10 cellular contexts compared by ENCODE assay signal in the genomic region with DNA sequence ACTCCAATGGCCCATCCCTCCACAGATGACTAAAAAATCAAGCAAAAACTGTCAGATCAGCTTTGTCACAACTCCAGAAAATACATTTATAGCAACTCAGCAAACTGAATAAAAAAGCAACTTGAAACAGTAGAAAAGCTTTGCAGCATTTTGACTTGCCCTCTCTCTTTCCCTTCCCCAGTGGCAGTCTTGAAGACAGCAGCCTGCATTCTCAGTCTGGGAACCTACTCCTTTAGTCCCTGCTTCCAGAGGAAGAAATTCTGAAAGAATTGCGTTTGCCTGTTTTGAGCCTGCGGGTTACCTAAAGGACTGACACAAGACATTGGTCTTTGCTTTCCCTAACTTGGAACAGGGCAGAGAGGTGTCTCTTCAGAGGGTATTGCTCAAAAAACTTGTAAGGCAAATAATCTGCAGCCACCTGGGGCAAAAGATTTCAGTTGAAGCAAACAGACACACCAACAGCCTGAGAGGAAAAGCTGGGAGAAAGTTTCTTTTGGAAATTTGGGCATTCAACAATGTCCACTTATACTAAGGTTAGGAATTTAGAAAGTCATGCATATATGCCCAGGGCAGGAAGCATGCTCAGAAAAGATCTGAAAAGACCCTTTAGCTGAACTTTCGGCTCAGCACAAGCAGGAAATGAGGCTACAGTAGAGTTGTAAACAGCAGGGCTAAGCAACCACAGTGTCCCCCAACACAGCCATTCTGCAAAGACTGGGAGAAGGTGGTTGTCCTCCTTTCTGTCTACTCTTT. TPM values are rescaled to one million over a fixed set of nuclear protein-coding genes. Genes with fewer than 3 reads are reported as not detected.
A peak's percentile ranks its signal among the peaks of the same experiment; 100 is the strongest.
DNase-seq lines count a peak whose midpoint lies in the region; ATAC-seq and TF ChIP-seq lines count a peak whose summit lies in the region.
"Had no signal": no experiment of that assay in that cellular context is flagged by ENCODE, and none has a peak within 500 bp of the region (broad histone marks: within the 10 kb centered on the region; RNA-seq: fewer than 3 reads in every experiment).

No MANE protein-coding gene starts in this region.

- peaks cover 11 to 22% (median 18%) of the 10 kb centered on the region in 10 experiments; a peak in 19 of 20 replicates for H3K4me1 ChIP-seq in BLaER1 treated with 17β-estradiol and CSF1 and Interleukin-3, amounts not matched to agents 10 nM and 100 nM
- no peaks in the 10 kb centered on the region for H3K4me1 ChIP-seq in body of pancreas

- H3K36me3 Mint-ChIP-seq in immature natural killer cell, result peaks cover 0 to 8% (median 5%) of the 10 kb centered on the region in 3 donors

- H3K9me3 ChIP-seq in BLaER1 treated with 17β-estradiol and CSF1 and Interleukin-3, amounts not matched to agents 10 nM and 100 nM (replicated peaks in 1 of 11), result peaks cover 13 to 36% (median 27%) of the 10 kb centered on the region in 11 experiments
- H3K9me3 ChIP-seq in SK-N-MC (ENCODE audit: low read depth, low read length) (no peaks in the 10 kb centered on the region), body of pancreas (no peaks in the 10 kb centered on the region)

- DNase-seq in SK-N-MC (ENCODE audit: low read depth, low spot score) (no peak), immature natural killer cell (peak in 1 of 3 donors; percentile 21), NCI-H1092 treated with DMSO at 0.1 percent for 48 hours (lab: John Stamatoyannopoulos, UW) (no peak), NCI-H69 (lab: John Stamatoyannopoulos, UW) (no peak), body of pancreas (no peak)

- H3K4me3 ChIP-seq in BLaER1 treated with 17β-estradiol and CSF1 and Interleukin-3, amounts not matched to agents 10 nM and 100 nM, result 0 out of 20 replicates have a peak overlapping the region, but pooled peaks of 1 of the 10 experiments have one; percentile 3
- H3K4me3 ChIP-seq in SK-N-MC, result no peak overlapping the region
- no peak overlapping the region for H3K4me3 ChIP-seq in body of pancreas
- H3K4me3 ChIP-seq: thoracic aorta had no signal

- intact Hi-C loops in body of pancreas (cut with DNase I), result no loop called here

- H3K27me3 Mint-ChIP-seq in immature natural killer cell (ENCODE audit: low read depth in 3 of 3), result peaks cover 0 to 2% (median 1%) of the 10 kb centered on the region in 3 donors
- H3K27me3 Mint-ChIP-seq: brain had no signal

- peak overlapping the region in 8 of 11 experiments; percentile 24 to 58 (median 46); a peak in 17 of 22 replicates for H3K27ac ChIP-seq in BLaER1 treated with 17β-estradiol and CSF1 and Interleukin-3, amounts not matched to agents 10 nM and 100 nM
- H3K27ac ChIP-seq in SK-N-MC (peak overlapping the region; percentile 62; the same call in 1 of the 2 replicates), body of pancreas (no peak overlapping the region)
- H3K27ac ChIP-seq: thoracic aorta had no signal

- peak overlapping the region; percentile 26 to 79 (median 63) for H3K4me2 ChIP-seq in BLaER1 treated with 17β-estradiol and CSF1 and Interleukin-3, amounts not matched to agents 10 nM and 100 nM

- peaks cover 0 to 72% (median 38%) of the 10 kb centered on the region in 11 experiments; a peak in 14 of 22 replicates for H4K20me1 ChIP-seq in BLaER1 treated with 17β-estradiol and CSF1 and Interleukin-3, amounts not matched to agents 10 nM and 100 nM

- H3K4me1 Mint-ChIP-seq in immature natural killer cell, result peaks cover 19 to 22% of the 10 kb centered on the region in 2 donors

- peak overlapping the region in 9 of 11 experiments; percentile 0 to 53 (median 21); a peak in 13 of 22 replicates for H3K9ac ChIP-seq in BLaER1 treated with 17β-estradiol and CSF1 and Interleukin-3, amounts not matched to agents 10 nM and 100 nM
- H3K9ac ChIP-seq in SK-N-MC (ENCODE audit: insufficient read length), result no peak overlapping the region

- H3K4me3 Mint-ChIP-seq in immature natural killer cell, result peak overlapping the region; percentile 47 to 73 (median 55)
- H3K4me3 Mint-ChIP-seq: brain had no signal

- peaks cover 0 to 6% (median 0%) of the 10 kb centered on the region in 6 donors for H3K9me3 Mint-ChIP-seq in immature natural killer cell

- peak overlapping the region; percentile 80 to 93 (median 87) for H3K27ac Mint-ChIP-seq in immature natural killer cell

- 74% methylated on average over 3 of the region's 3 CpGs for WGBS in body of pancreas, 2 donors

- no peak for TF ChIP-seq CTCF in body of pancreas (IDR thresholded peaks at IDR 0.05)

- no peaks in the 10 kb centered on the region for H3K27me3 ChIP-seq in BLaER1 treated with 17β-estradiol and CSF1 and Interleukin-3, amounts not matched to agents 10 nM and 100 nM
- H3K27me3 ChIP-seq in body of pancreas, result no peaks in the 10 kb centered on the region

- TF ChIP-seq POLR2A in body of pancreas (IDR thresholded peaks at IDR 0.05), result no peak

- ATAC-seq in GM21423 (IDR thresholded peaks at IDR 0.05; ENCODE audit: unreplicated experiment), result peak; percentile 74
- no peak for ATAC-seq in HG02610 (IDR thresholded peaks at IDR 0.05; ENCODE audit: unreplicated experiment)
- ATAC-seq in body of pancreas, result no peak

- H3K36me3 ChIP-seq in BLaER1 treated with 17β-estradiol and CSF1 and Interleukin-3, amounts not matched to agents 10 nM and 100 nM, result peaks cover 0 to 95% (median 57%) of the 10 kb centered on the region in 11 experiments; a peak in 19 of 22 replicates
- H3K36me3 ChIP-seq in SK-N-MC (ENCODE audit: insufficient read depth, low read length) (peaks cover 19% of the 10 kb centered on the region), body of pancreas (replicated peaks in 1 of 2; ENCODE audit: insufficient read depth in 1 of 2, low read depth in 2 of 2) (no peaks in the 10 kb centered on the region)
- H3K36me3 ChIP-seq: thoracic aorta had no signal

RNA-seq across cellular contexts. Expression of a gene that starts 15.2 kb away (rescaled TPM):
- 10 to 100 TPM; 11.6 to 16.0 (median 14.1) TPM for polyA plus RNA-seq in immature natural killer cell
- total RNA-seq in body of pancreas, result 10 to 100 TPM; 21.5 to 25.1 TPM

RNA-seq across cellular contexts. Expression of a gene that starts 19.4 kb away (rescaled TPM):
- 1 to 10 TPM in 1 of 3 donors, under 1 TPM in 2; 0.84 to 1.0 (median 0.84) TPM for polyA plus RNA-seq in immature natural killer cell
- 1 to 10 TPM; 1.0 to 2.6 TPM for total RNA-seq in body of pancreas

RNA-seq across cellular contexts. Expression of a gene that starts 51.2 kb away (rescaled TPM):
- 1 to 10 TPM; 3.0 to 5.8 (median 5.2) TPM for polyA plus RNA-seq in immature natural killer cell
- total RNA-seq in body of pancreas, result 10 to 100 TPM; 12.2 to 12.5 TPM

Comparison
In these comparisons a context has a peak if more than half of its experiments do, and no peak if none do; other contexts are left out.
1. H3K27ac ChIP-seq: peak in BLaER1 treated with 17β-estradiol and CSF1 and Interleukin-3, amounts not matched to agents 10 nM and 100 nM (8 of 11) and SK-N-MC (single experiment); none in body of pancreas (0 of 4).